24 cellular contexts compared by ENCODE assay signal in the genomic region with DNA sequence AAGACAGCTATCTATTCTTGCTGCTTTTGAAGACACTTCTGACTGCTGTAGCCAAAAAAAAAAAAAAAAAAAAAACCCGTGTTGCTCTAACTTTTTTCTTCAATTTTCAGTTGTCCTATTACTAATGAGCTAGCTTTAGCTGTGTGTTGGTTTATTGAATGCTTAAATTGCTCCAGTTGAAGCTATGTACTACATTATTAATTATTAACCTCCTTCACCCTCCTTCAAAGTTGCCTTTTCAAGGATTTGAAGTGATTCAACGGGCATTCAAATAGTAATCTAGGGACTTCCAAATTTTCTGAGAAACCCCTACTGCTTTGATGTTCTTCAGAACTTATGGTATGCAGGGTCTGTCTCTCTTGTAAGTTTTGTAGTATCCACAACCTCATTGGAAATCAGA.
"Had no signal": no experiment of that assay in that cellular context is flagged by ENCODE, and none has a peak within 500 bp of the region (broad histone marks: within the 10 kb centered on the region; RNA-seq: fewer than 3 reads in every experiment).

No MANE protein-coding gene starts in this region.

- H3K4me3 ChIP-seq: dorsolateral prefrontal cortex, gastrocnemius medialis, lung, prostate gland, sigmoid colon, stomach, thyroid gland had no signal

- ATAC-seq: esophagus mucosa; gastrocnemius medialis; left colon; natural killer cell; right cardiac atrium; stimulated activated effector memory CD8-positive, alpha-beta T cell treated with anti-CD3 and anti-CD28 coated beads, Interleukin-12 subunit alpha, Interleukin-12 subunit beta, amount 100 ng/mL, for 72 hours had no signal

- H3K27me3 ChIP-seq: gastrocnemius medialis, neutrophil, sigmoid colon, stomach, thyroid gland had no signal

- H3K9me3 ChIP-seq: gastrocnemius medialis, neutrophil, prostate gland, sigmoid colon, stomach, thyroid gland had no signal

- H3K4me1 Mint-ChIP-seq: natural killer cell; neural crest cell; stimulated activated effector memory CD8-positive, alpha-beta T cell treated with anti-CD3 and anti-CD28 coated beads, Interleukin-12 subunit alpha, Interleukin-12 subunit beta, amount 100 ng/mL, for 72 hours had no signal

- H3K27ac Mint-ChIP-seq: natural killer cell; stimulated activated effector memory CD8-positive, alpha-beta T cell treated with anti-CD3 and anti-CD28 coated beads, Interleukin-12 subunit alpha, Interleukin-12 subunit beta, amount 100 ng/mL, for 72 hours had no signal

- H3K27ac ChIP-seq: dorsolateral prefrontal cortex, epithelial cell of prostate, gastrocnemius medialis, neutrophil, prostate gland, sigmoid colon, stomach, thyroid gland had no signal

- H3K4me3 Mint-ChIP-seq: natural killer cell; neural crest cell; stimulated activated effector memory CD8-positive, alpha-beta T cell treated with anti-CD3 and anti-CD28 coated beads, Interleukin-12 subunit alpha, Interleukin-12 subunit beta, amount 100 ng/mL, for 72 hours had no signal

- H3K36me3 Mint-ChIP-seq: natural killer cell; stimulated activated effector memory CD8-positive, alpha-beta T cell treated with anti-CD3 and anti-CD28 coated beads, Interleukin-12 subunit alpha, Interleukin-12 subunit beta, amount 100 ng/mL, for 72 hours had no signal

- H3K4me1 ChIP-seq: gastrocnemius medialis, prostate gland, sigmoid colon, thyroid gland had no signal

- DNase-seq: central memory CD4-positive, alpha-beta T cell; dorsolateral prefrontal cortex; effector CD4-positive, alpha-beta T cell; foreskin fibroblast; gastrocnemius medialis; head of caudate nucleus; left colon; mesendoderm; natural killer cell; right cardiac atrium; sigmoid colon; stimulated activated CD4-positive, alpha-beta T cell treated with anti-CD3 and anti-CD28 coated beads, Interleukin-2, amount 100 ng/mL, for 24 hours; stimulated activated CD4-positive, alpha-beta T cell treated with anti-CD3 and anti-CD28 coated beads, Interleukin-4, amount 100 ng/mL, for 24 hours; stimulated activated naive CD4-positive, alpha-beta T cell treated with Interleukin-2 at 50 U/mL for 16 hours; stomach; thyroid gland; trophoblast cell had no signal

- H3K36me3 ChIP-seq: gastrocnemius medialis, neutrophil, prostate gland, sigmoid colon, stomach, thyroid gland had no signal
